Comparison of ENCODE assay signal across 8 cellular contexts in genomic region chr5:169580964-169581363, GRCh38.
"Had no signal": no experiment of that assay in that cellular context is flagged by ENCODE, and none has a peak within 500 bp of the region (broad histone marks: within the 10 kb centered on the region; RNA-seq: fewer than 3 reads in every experiment).

No MANE protein-coding gene starts in this region.

- DNase-seq: activated B cell treated with CpG ODN at 0.5 μM for 24 hours, left ventricle myocardium inferior had no signal

- H3K27me3 ChIP-seq: dorsolateral prefrontal cortex, right lobe of liver, thyroid gland had no signal

- H3K36me3 ChIP-seq: heart right ventricle, left ventricle myocardium inferior, neutrophil, right lobe of liver, thyroid gland had no signal

- H3K27ac ChIP-seq: dorsolateral prefrontal cortex, heart right ventricle, left ventricle myocardium inferior, neutrophil, parathyroid adenoma, right lobe of liver, thyroid gland had no signal

- H3K4me3 ChIP-seq: dorsolateral prefrontal cortex, heart right ventricle, left ventricle myocardium inferior, right lobe of liver, thyroid gland had no signal

- H3K79me2 ChIP-seq: parathyroid adenoma had no signal

- H3K9me3 ChIP-seq: heart right ventricle, left ventricle myocardium inferior, neutrophil, right lobe of liver, thyroid gland had no signal

- H3K9ac ChIP-seq: parathyroid adenoma had no signal
